1 cellular context compared by ENCODE assay signal in the genomic region with DNA sequence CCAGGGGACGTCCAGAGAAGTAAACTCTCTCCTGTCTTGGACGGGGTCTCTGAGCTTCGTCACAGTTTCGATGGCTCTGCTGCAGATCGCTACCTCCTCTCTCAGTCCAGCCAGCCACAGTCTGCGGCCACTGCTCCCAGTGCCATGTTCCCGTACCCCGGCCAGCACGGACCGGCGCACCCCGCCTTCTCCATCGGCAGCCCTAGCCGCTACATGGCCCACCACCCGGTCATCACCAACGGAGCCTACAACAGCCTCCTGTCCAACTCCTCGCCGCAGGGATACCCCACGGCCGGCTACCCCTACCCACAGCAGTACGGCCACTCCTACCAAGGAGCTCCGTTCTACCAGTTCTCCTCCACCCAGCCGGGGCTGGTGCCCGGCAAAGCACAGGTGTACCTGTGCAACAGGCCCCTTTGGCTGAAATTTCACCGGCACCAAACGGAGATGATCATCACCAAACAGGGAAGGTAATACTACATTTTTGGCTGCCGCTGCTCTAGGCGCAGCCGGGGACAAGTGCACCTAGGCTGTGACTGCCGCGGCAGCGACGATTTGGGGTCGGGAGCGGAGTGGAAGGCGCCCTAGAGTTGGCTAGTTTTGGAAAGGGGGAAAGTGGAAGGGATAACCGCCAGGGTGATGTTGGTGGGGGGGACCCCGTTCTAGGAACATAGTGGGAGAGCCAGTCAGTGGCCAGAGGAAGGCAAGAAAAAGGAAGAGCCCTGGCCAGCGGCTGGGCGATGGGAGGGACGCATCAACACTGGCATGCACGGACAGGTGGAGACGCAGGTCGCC.
A peak's percentile ranks its signal among the peaks of the same experiment; 100 is the strongest.
TF ChIP-seq lines count a peak whose summit lies in the region.

No MANE protein-coding gene starts in this region.

TF ChIP-seq in GM23338, 12 proteins besides CTCF, POLR2A, EP300 and RAD21 (continued from another document):
- TF ChIP-seq, protein P1, sequence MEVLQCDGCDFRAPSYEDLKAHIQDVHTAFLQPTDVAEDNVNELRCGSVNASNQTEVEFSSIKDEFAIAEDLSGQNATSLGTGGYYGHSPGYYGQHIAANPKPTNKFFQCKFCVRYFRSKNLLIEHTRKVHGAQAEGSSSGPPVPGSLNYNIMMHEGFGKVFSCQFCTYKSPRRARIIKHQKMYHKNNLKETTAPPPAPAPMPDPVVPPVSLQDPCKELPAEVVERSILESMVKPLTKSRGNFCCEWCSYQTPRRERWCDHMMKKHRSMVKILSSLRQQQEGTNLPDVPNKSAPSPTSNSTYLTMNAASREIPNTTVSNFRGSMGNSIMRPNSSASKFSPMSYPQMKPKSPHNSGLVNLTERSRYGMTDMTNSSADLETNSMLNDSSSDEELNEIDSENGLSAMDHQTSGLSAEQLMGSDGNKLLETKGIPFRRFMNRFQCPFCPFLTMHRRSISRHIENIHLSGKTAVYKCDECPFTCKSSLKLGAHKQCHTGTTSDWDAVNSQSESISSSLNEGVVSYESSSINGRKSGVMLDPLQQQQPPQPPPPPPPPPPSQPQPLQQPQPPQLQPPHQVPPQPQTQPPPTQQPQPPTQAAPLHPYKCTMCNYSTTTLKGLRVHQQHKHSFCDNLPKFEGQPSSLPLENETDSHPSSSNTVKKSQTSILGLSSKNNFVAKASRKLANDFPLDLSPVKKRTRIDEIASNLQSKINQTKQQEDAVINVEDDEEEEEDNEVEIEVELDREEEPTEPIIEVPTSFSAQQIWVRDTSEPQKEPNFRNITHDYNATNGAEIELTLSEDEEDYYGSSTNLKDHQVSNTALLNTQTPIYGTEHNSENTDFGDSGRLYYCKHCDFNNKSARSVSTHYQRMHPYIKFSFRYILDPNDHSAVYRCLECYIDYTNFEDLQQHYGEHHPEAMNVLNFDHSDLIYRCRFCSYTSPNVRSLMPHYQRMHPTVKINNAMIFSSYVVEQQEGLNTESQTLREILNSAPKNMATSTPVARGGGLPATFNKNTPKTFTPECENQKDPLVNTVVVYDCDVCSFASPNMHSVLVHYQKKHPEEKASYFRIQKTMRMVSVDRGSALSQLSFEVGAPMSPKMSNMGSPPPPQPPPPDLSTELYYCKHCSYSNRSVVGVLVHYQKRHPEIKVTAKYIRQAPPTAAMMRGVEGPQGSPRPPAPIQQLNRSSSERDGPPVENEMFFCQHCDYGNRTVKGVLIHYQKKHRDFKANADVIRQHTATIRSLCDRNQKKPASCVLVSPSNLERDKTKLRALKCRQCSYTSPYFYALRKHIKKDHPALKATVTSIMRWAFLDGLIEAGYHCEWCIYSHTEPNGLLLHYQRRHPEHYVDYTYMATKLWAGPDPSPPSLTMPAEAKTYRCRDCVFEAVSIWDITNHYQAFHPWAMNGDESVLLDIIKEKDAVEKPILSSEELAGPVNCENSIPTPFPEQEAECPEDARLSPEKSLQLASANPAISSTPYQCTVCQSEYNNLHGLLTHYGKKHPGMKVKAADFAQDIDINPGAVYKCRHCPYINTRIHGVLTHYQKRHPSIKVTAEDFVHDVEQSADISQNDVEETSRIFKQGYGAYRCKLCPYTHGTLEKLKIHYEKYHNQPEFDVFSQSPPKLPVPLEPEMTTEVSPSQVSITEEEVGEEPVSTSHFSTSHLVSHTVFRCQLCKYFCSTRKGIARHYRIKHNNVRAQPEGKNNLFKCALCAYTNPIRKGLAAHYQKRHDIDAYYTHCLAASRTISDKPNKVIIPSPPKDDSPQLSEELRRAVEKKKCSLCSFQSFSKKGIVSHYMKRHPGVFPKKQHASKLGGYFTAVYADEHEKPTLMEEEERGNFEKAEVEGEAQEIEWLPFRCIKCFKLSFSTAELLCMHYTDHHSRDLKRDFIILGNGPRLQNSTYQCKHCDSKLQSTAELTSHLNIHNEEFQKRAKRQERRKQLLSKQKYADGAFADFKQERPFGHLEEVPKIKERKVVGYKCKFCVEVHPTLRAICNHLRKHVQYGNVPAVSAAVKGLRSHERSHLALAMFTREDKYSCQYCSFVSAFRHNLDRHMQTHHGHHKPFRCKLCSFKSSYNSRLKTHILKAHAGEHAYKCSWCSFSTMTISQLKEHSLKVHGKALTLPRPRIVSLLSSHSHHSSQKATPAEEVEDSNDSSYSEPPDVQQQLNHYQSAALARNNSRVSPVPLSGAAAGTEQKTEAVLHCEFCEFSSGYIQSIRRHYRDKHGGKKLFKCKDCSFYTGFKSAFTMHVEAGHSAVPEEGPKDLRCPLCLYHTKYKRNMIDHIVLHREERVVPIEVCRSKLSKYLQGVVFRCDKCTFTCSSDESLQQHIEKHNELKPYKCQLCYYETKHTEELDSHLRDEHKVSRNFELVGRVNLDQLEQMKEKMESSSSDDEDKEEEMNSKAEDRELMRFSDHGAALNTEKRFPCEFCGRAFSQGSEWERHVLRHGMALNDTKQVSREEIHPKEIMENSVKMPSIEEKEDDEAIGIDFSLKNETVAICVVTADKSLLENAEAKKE (CRISPR knock-in tag; IDR thresholded peaks at IDR 0.05): no peak
- no peak for TF ChIP-seq NANOG (IDR thresholded peaks at IDR 0.05; ENCODE audit: borderline replicate concordance)
- no peak for TF ChIP-seq JUNB (IDR thresholded peaks at IDR 0.05; ENCODE audit: unreplicated experiment)
- TF ChIP-seq REST (IDR thresholded peaks at IDR 0.05; ENCODE audit: unreplicated experiment): no peak
- TF ChIP-seq POLR2AphosphoS5 (IDR thresholded peaks at IDR 0.05; ENCODE audit: low read depth): no peak
- peak; percentile 98 for TF ChIP-seq EZH2phosphoT487 (IDR thresholded peaks at IDR 0.05; ENCODE audit: unreplicated experiment)
- TF ChIP-seq ZNF331 (CRISPR knock-in tag; IDR thresholded peaks at IDR 0.05; ENCODE audit: low read depth): no peak
- TF ChIP-seq STAT1 (IDR thresholded peaks at IDR 0.05; ENCODE audit: unreplicated experiment): no peak
- peak; percentile 95 for TF ChIP-seq EZH2 (IDR thresholded peaks at IDR 0.05; ENCODE audit: low read depth, unreplicated experiment)
